Comparison of ENCODE assay signal across 10 cellular contexts in the genomic region with DNA sequence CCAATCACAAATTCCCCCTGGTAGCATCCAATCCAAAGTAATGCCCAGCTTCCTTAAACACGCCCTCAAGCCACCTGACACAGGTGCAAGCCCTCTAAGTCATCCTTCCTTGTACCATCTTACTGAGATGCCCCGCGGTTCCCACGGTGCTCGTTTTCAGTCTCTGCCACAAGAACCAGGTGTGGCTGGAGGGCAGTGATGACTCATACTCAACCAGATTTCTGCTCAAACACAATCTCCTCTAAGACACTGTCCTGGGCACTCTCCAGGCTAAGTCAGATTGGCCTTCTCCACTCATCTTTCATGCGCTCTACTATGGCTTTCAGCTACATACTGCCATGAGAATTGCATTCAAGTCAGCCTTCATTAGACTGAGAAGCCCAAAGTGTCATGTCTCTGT. TPM values are rescaled to one million over a fixed set of nuclear protein-coding genes. Genes with fewer than 3 reads are reported as not detected.
DNase-seq lines count a peak whose midpoint lies in the region; ATAC-seq and TF ChIP-seq lines count a peak whose summit lies in the region.
"Had no signal": no experiment of that assay in that cellular context is flagged by ENCODE, and none has a peak within 500 bp of the region (broad histone marks: within the 10 kb centered on the region; RNA-seq: fewer than 3 reads in every experiment).

No MANE protein-coding gene starts in this region.

- ATAC-seq in GM21367 (IDR thresholded peaks at IDR 0.05; ENCODE audit: unreplicated experiment): peak; percentile 43
- ATAC-seq: sciatic nerve had no signal

- H3K4me3 ChIP-seq in GM12865 (ENCODE audit: low read depth, low read length) (peak overlapping the region; percentile 84), epithelial cell of esophagus (ENCODE audit: low read length) (no peak overlapping the region)

- TF ChIP-seq CTCF in GM12865 (IDR thresholded peaks at IDR 0.05; ENCODE audit: insufficient read depth, low read depth, low read length, missing control alignments) (no peak), epithelial cell of esophagus (IDR thresholded peaks at IDR 0.05; ENCODE audit: insufficient read depth, low read depth, low read length, missing control alignments) (no peak)

- DNase-seq in GM12865 (ENCODE audit: low read depth) (peak; percentile 90), HT1080 (ENCODE audit: low read depth) (peak; percentile 68), epithelial cell of esophagus (ENCODE audit: low read depth) (peak; percentile 76), globus pallidus (ENCODE audit: low spot score) (no peak), NCI-H2196 (lab: John Stamatoyannopoulos, UW; ENCODE audit: unreplicated experiment) (no peak), NCI-H2171 (lab: John Stamatoyannopoulos, UW) (no peak)
- DNase-seq in NK-92 treated with Interleukin-12 subunit alpha and Interleukin-12 subunit beta, amount 100 ng/mL, for 24 hours (lab: John Stamatoyannopoulos, UW): no peak
- DNase-seq: central memory CD4-positive, alpha-beta T cell had no signal

RNA-seq across cellular contexts. Expression of a gene that starts 3.5 kb away (rescaled TPM):
- 55.0 and 62.4 TPM in 2 replicates for total RNA-seq in HT1080 (2014; rRNA removed; shearing (Covaris generic))
- polyA plus RNA-seq in HT1080 (2015; cell fraction: cytosol; rRNA removed): 122 and 137 TPM in 2 replicates
- 123 and 131 TPM in 2 replicates for polyA plus RNA-seq in HT1080 (2015; cell fraction: nucleus; rRNA removed)

Comparison
In these comparisons a context has a peak if more than half of its experiments do, and no peak if none do; other contexts are left out.
1. DNase-seq: peak in GM12865 (single experiment), HT1080 (single experiment) and epithelial cell of esophagus (single experiment); none in globus pallidus (single experiment), NK-92 treated with Interleukin-12 subunit alpha and Interleukin-12 subunit beta, amount 100 ng/mL, for 24 hours (single experiment), NCI-H2196 (single experiment) and NCI-H2171 (single experiment).